In the genomic region with DNA sequence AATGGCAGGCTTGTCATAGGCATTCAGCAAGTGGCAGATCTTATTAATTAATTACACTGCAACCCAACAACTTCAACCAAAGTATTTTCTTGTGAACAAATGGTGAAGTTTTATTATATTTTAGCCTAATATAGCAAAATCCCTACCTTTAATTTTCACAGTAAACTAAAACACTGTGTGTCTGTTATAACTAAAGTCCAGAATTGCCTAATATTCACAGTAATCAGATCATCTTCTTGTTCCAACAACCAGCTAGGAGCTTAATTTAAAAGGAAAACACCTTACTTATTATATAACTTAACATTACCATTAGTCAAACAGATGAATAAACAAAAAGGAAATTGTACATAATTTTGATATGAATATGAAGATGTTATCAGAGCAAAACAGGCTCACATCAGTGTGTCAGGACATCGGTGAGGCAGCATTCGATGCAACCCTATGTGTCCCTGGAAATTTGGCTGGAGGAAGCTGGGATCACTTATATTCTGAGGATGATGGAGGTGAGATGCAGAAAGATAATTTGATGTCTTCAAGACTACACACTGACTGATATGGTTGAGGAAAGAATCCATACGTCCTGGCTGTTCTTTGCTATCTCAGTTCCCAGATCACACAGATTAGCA, we compare ENCODE assay signal across 10 cellular contexts.
"Had no signal": no experiment of that assay in that cellular context is flagged by ENCODE, and none has a peak within 500 bp of the region (broad histone marks: within the 10 kb centered on the region; RNA-seq: fewer than 3 reads in every experiment).

No MANE protein-coding gene starts in this region.

- H3K9me3 ChIP-seq: left lung, tibial artery, vagina had no signal

- H3K27ac ChIP-seq: left lung, tibial artery, vagina had no signal

- H3K27me3 ChIP-seq: left lung, tibial artery, vagina had no signal

- ATAC-seq: activated CD8-positive, alpha-beta T cell treated with anti-CD3 and anti-CD28 coated beads, Interleukin-2, amount 10 ng/mL, durations not matched to agents 7 days and 5 days had no signal

- H3K4me1 ChIP-seq: left lung, vagina had no signal

- DNase-seq: activated CD4-positive, alpha-beta T cell treated with anti-CD3 and anti-CD28 coated beads for 4 hours; activated CD8-positive, alpha-beta memory T cell treated with anti-CD3 and anti-CD28 coated beads, Interleukin-2, amount 50 U/mL, for 48 hours; activated CD8-positive, alpha-beta T cell treated with anti-CD3 and anti-CD28 coated beads, Interleukin-2, amount 10 ng/mL, durations not matched to agents 7 days and 5 days; activated naive CD4-positive, alpha-beta T cell; cerebellar nuclear complex; left lung; mesendoderm; right cardiac atrium; tibial artery had no signal

- H3K4me3 ChIP-seq: left lung, tibial artery, vagina had no signal

- H3K36me3 ChIP-seq: left lung, tibial artery, vagina had no signal
